Comparison of ENCODE assay signal across 1 cellular context in genomic region chr20:53623454-53624206, GRCh38.
TF ChIP-seq lines count a peak whose summit lies in the region.

No MANE protein-coding gene starts in this region.

TF ChIP-seq in HepG2, 621 proteins besides CTCF, POLR2A, EP300 and RAD21 (continued from another document and continues in another):
- peak; percentile 22; the same call in 1 of the 2 replicates for TF ChIP-seq ELF4 (CRISPR knock-in tag; IDR thresholded peaks at IDR 0.05; ENCODE audit: borderline replicate concordance)
- peak; percentile 86 for TF ChIP-seq DRAP1 (CRISPR knock-in tag; IDR thresholded peaks at IDR 0.05)
- peak; percentile 79 for TF ChIP-seq KMT2B (CRISPR knock-in tag; IDR thresholded peaks at IDR 0.05)
- peak; percentile 88 for TF ChIP-seq ARID5B (CRISPR knock-in tag; IDR thresholded peaks at IDR 0.05)
- no peak for TF ChIP-seq RERE (CRISPR knock-in tag; IDR thresholded peaks at IDR 0.05; ENCODE audit: low read depth)
- TF ChIP-seq SALL1 (CRISPR knock-in tag; IDR thresholded peaks at IDR 0.05) = peak; percentile 88
- peak; percentile 86; the same call in 1 of the 2 replicates for TF ChIP-seq NFATC3 (CRISPR knock-in tag; IDR thresholded peaks at IDR 0.05)
- peak; percentile 75 for TF ChIP-seq RBFOX2 (IDR thresholded peaks at IDR 0.05; ENCODE audit: low read depth, low read length)
- peak; percentile 40; the same call in 1 of the 2 replicates for TF ChIP-seq ELF1 (CRISPR knock-in tag; IDR thresholded peaks at IDR 0.05)
- TF ChIP-seq ZSCAN20 (CRISPR knock-in tag; IDR thresholded peaks at IDR 0.05; ENCODE audit: borderline replicate concordance) = peak; percentile 17; the same call in 1 of the 2 replicates
- 0 out of 2 replicates have a peak, but pooled peaks have one; percentile 67 for TF ChIP-seq KAT7 (CRISPR knock-in tag; IDR thresholded peaks at IDR 0.05; ENCODE audit: borderline replicate concordance)
- TF ChIP-seq ZNF766 (CRISPR knock-in tag; IDR thresholded peaks at IDR 0.05; ENCODE audit: borderline replicate concordance) = no peak
- TF ChIP-seq NPAS2 (CRISPR knock-in tag; IDR thresholded peaks at IDR 0.05; ENCODE audit: borderline replicate concordance) = no peak
- peak; percentile 28 for TF ChIP-seq SOX5 (CRISPR knock-in tag; IDR thresholded peaks at IDR 0.05; ENCODE audit: borderline replicate concordance)
- TF ChIP-seq ZNF614 (CRISPR knock-in tag; IDR thresholded peaks at IDR 0.05; ENCODE audit: borderline replicate concordance) = peak; percentile 67; the same call in 1 of the 2 replicates
- TF ChIP-seq ZNF333 (CRISPR knock-in tag; IDR thresholded peaks at IDR 0.05; ENCODE audit: borderline replicate concordance) = no peak
- peak; percentile 52 for TF ChIP-seq THRA (CRISPR knock-in tag; IDR thresholded peaks at IDR 0.05; ENCODE audit: borderline replicate concordance)
- TF ChIP-seq ZBTB8A (CRISPR knock-in tag; IDR thresholded peaks at IDR 0.05; ENCODE audit: borderline replicate concordance, low read depth) = no peak
- no peak for TF ChIP-seq MAZ (IDR thresholded peaks at IDR 0.05; ENCODE audit: borderline replicate concordance, low read depth, low read length)
- 0 out of 2 replicates have a peak, but pooled peaks have one; percentile 55 for TF ChIP-seq MAZ (CRISPR knock-in tag; IDR thresholded peaks at IDR 0.05; ENCODE audit: low read depth)
- TF ChIP-seq XRCC5 (optimal IDR thresholded peaks at IDR 0.05; ENCODE audit: low read length) = peak; percentile 21
- TF ChIP-seq HOXD1 (CRISPR knock-in tag; IDR thresholded peaks at IDR 0.05) = 0 out of 2 replicates have a peak, but pooled peaks have one; percentile 35
- TF ChIP-seq MEF2D (CRISPR knock-in tag; IDR thresholded peaks at IDR 0.05) = peak; percentile 70; the same call in 1 of the 2 replicates
- TF ChIP-seq SETDB1 (CRISPR knock-in tag; IDR thresholded peaks at IDR 0.05; ENCODE audit: borderline replicate concordance) = no peak
- peak; percentile 19 for TF ChIP-seq CEBPG (CRISPR knock-in tag; IDR thresholded peaks at IDR 0.05)
- TF ChIP-seq MAFK (conservative IDR thresholded peaks at IDR 0.05 in 1 of 2, IDR thresholded peaks at IDR 0.05 in 1 of 2; ENCODE audit: low read length in 2 of 2) = peak; percentile 75 to 81
- TF ChIP-seq ZNF205 (CRISPR knock-in tag; IDR thresholded peaks at IDR 0.05) = peak; percentile 59
- TF ChIP-seq DDIT3 (CRISPR knock-in tag; IDR thresholded peaks at IDR 0.05) = peak; percentile 73; the same call in 1 of the 2 replicates
- no peak; the same call in none of the 2 replicates for TF ChIP-seq HNF1A (IDR thresholded peaks at IDR 0.05; ENCODE audit: low read depth)
- TF ChIP-seq HNF1A (CRISPR knock-in tag; IDR thresholded peaks at IDR 0.05; ENCODE audit: borderline replicate concordance) = peak; percentile 45; the same call in 1 of the 2 replicates
- no peak for TF ChIP-seq ZNF17 (CRISPR knock-in tag; IDR thresholded peaks at IDR 0.05)
- TF ChIP-seq GABPA (IDR thresholded peaks at IDR 0.05; ENCODE audit: low read depth, low read length) = no peak
- TF ChIP-seq GABPA (CRISPR knock-in tag; IDR thresholded peaks at IDR 0.05; ENCODE audit: low read depth) = peak; percentile 54; the same call in 1 of the 2 replicates
- no peak for TF ChIP-seq RAD51 (IDR thresholded peaks at IDR 0.05; ENCODE audit: borderline replicate concordance)
- TF ChIP-seq PAXIP1 (CRISPR knock-in tag; conservative IDR thresholded peaks at IDR 0.05) = peak; percentile 88
- peak; percentile 83; the same call in 1 of the 2 replicates for TF ChIP-seq SSRP1 (CRISPR knock-in tag; IDR thresholded peaks at IDR 0.05)
- peak; percentile 70 for TF ChIP-seq SP5 (CRISPR knock-in tag; IDR thresholded peaks at IDR 0.05; ENCODE audit: borderline replicate concordance, low read depth)
- peak; percentile 84 for TF ChIP-seq ZGPAT (CRISPR knock-in tag; IDR thresholded peaks at IDR 0.05)
- TF ChIP-seq NONO (IDR thresholded peaks at IDR 0.05) = no peak
- 0 out of 2 replicates have a peak, but pooled peaks have one; percentile 50 for TF ChIP-seq NONO (CRISPR knock-in tag; conservative IDR thresholded peaks at IDR 0.05)
